16 cellular contexts compared by ENCODE assay signal in the genomic region with DNA sequence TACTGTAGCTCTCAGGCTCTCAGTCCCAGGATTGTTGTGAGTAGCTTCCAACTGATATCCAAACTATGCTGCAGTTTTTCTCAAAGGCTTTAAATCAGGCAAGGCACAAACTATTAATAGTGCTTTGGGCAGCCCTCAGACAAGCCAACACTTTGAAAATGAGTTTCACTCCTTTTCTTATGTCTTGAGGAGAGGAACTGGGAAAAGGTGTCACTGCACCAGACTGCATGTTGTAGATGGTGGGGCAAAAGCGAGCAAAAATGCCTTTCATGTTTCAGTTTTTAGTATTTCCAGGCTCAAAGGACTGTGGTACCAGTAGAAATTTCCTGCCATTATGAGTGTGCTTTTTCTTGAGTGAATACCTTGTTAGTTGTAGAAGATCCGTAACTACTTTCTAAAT. TPM values are rescaled to one million over a fixed set of nuclear protein-coding genes. Genes with fewer than 3 reads are reported as not detected.
"Had no signal": no experiment of that assay in that cellular context is flagged by ENCODE, and none has a peak within 500 bp of the region (broad histone marks: within the 10 kb centered on the region; RNA-seq: fewer than 3 reads in every experiment).

No MANE protein-coding gene starts in this region.

- H3K27ac ChIP-seq: adrenal gland, epithelial cell of prostate, gastrocnemius medialis, hepatocyte, upper lobe of left lung had no signal

- H3K9me3 Mint-ChIP-seq: activated T-helper 2 cell treated with anti-CD3 and anti-CD28 coated beads, Interferon-gamma antibody, Interleukin-2, Interleukin-4, amounts not matched to agents 10 μg/mL and 5 μg/mL and 100 μg/mL, durations not matched to agents 14 hours and 24 hours and 36 hours had no signal

- H3K27ac Mint-ChIP-seq: activated naive CD4-positive, alpha-beta T cell treated with anti-CD3 and anti-CD28 coated beads, Interleukin-2, amount 10 ng/mL, durations not matched to agents 7 days and 5 days; activated T-helper 2 cell treated with anti-CD3 and anti-CD28 coated beads, Interferon-gamma antibody, Interleukin-2, Interleukin-4, amounts not matched to agents 10 μg/mL and 5 μg/mL and 100 μg/mL, durations not matched to agents 14 hours and 24 hours and 36 hours had no signal

- H3K4me3 Mint-ChIP-seq: activated naive CD4-positive, alpha-beta T cell treated with anti-CD3 and anti-CD28 coated beads, Interleukin-2, amount 10 ng/mL, durations not matched to agents 7 days and 5 days had no signal

- H3K9me3 ChIP-seq: adrenal gland, gastrocnemius medialis, upper lobe of left lung had no signal

- H3K36me3 ChIP-seq: adrenal gland, gastrocnemius medialis, upper lobe of left lung had no signal

- H3K4me1 ChIP-seq: adrenal gland, gastrocnemius medialis, upper lobe of left lung had no signal

- ATAC-seq: gastrocnemius medialis, left ventricle myocardium superior, sciatic nerve had no signal

- H3K4me1 Mint-ChIP-seq: activated naive CD4-positive, alpha-beta T cell treated with anti-CD3 and anti-CD28 coated beads, Interleukin-2, amount 10 ng/mL, durations not matched to agents 7 days and 5 days had no signal

- FAIRE-seq: kidney had no signal

- DNase-seq: activated CD4-positive, CD25-positive, alpha-beta regulatory T cell; activated naive CD4-positive, alpha-beta T cell treated with anti-CD3 and anti-CD28 coated beads, Interleukin-2, amount 10 ng/mL, durations not matched to agents 7 days and 5 days; adrenal gland; central memory CD4-positive, alpha-beta T cell; cortex of kidney; effector CD8-positive, alpha-beta T cell; gastrocnemius medialis; kidney; left ventricle myocardium superior; stimulated activated naive CD4-positive, alpha-beta T cell; upper lobe of left lung had no signal

- H3K27me3 Mint-ChIP-seq: activated naive CD4-positive, alpha-beta T cell treated with anti-CD3 and anti-CD28 coated beads, Interleukin-2, amount 10 ng/mL, durations not matched to agents 7 days and 5 days had no signal

- H3K27me3 ChIP-seq: adrenal gland, gastrocnemius medialis, hepatocyte, upper lobe of left lung had no signal

- H3K36me3 Mint-ChIP-seq: activated naive CD4-positive, alpha-beta T cell treated with anti-CD3 and anti-CD28 coated beads, Interleukin-2, amount 10 ng/mL, durations not matched to agents 7 days and 5 days had no signal

- H3K4me3 ChIP-seq: adrenal gland, gastrocnemius medialis, hepatocyte, upper lobe of left lung had no signal

RNA-seq across cellular contexts. Expression of gene ZFY, which starts 39.1 kb away (rescaled TPM):
- total RNA-seq: hepatocyte, kidney, mesenteric fat pad, sciatic nerve had no signal
- polyA plus RNA-seq: hepatocyte had no signal

RNA-seq across cellular contexts. Expression of gene RPS4Y1, which starts 54.6 kb away (rescaled TPM):
- total RNA-seq: hepatocyte, kidney, mesenteric fat pad, sciatic nerve had no signal
- polyA plus RNA-seq: hepatocyte had no signal
